10 cellular contexts compared by ENCODE assay signal in genomic region chr19:958967-959685, GRCh38. TPM values are rescaled to one million over a fixed set of nuclear protein-coding genes. Genes with fewer than 3 reads are reported as not detected.
DNase-seq lines count a peak whose midpoint lies in the region; ATAC-seq and TF ChIP-seq lines count a peak whose summit lies in the region.
"Had no signal": no experiment of that assay in that cellular context is flagged by ENCODE, and none has a peak within 500 bp of the region (broad histone marks: within the 10 kb centered on the region; RNA-seq: fewer than 3 reads in every experiment).

No MANE protein-coding gene starts in this region.

- no peaks in the 10 kb centered on the region for H3K4me1 ChIP-seq in right atrium auricular region

- peak; percentile 87 to 95 for ATAC-seq in activated CD4-positive, CD25-positive, alpha-beta regulatory T cell treated with anti-CD3 and anti-CD28 coated beads, Interleukin-2, amount 50 U/mL, for 24 hours
- ATAC-seq in HG02678 (IDR thresholded peaks at IDR 0.05; ENCODE audit: unreplicated experiment), result no peak

- no peak overlapping the region for H3K4me3 ChIP-seq in right atrium auricular region

- H3K27me3 ChIP-seq in right atrium auricular region, result no peaks in the 10 kb centered on the region

- no peaks in the 10 kb centered on the region for H3K36me3 ChIP-seq in right atrium auricular region

- H3K27ac ChIP-seq in right atrium auricular region, result no peak overlapping the region

- H3K9me3 ChIP-seq in right atrium auricular region, result no peaks in the 10 kb centered on the region

- no peak for DNase-seq in activated CD4-positive, CD25-positive, alpha-beta regulatory T cell treated with anti-CD3 and anti-CD28 coated beads, Interleukin-2, amount 50 U/mL, for 72 hours
- peak; percentile 48 to 61 for DNase-seq in activated CD4-positive, alpha-beta T cell treated with anti-CD3 and anti-CD28 coated beads, Interleukin-2, amount 50 U/mL, for 48 hours
- DNase-seq in iris pigment epithelial cell (ENCODE audit: low read depth) (peak; percentile 74), right atrium auricular region (ENCODE audit: low spot score) (no peak), pons (ENCODE audit: low spot score) (no peak)
- peak; percentile 19 for DNase-seq in stimulated activated CD8-positive, alpha-beta memory T cell treated with anti-CD3 and anti-CD28 coated beads, Interleukin-12 subunit alpha, Interleukin-12 subunit beta, amount 100 ng/mL, for 4 hours (ENCODE audit: low read depth)
- DNase-seq: NK-92 treated with Interleukin-12 subunit alpha and Interleukin-12 subunit beta, amount 100 ng/mL, for 24 hours had no signal

- no peak for TF ChIP-seq CTCF in right atrium auricular region (IDR thresholded peaks at IDR 0.05)

RNA-seq across cellular contexts. Expression of gene WDR18, which starts 25.0 kb away (rescaled TPM):
- 10 to 100 TPM; 13.3 to 24.9 TPM for total RNA-seq in right atrium auricular region

RNA-seq across cellular contexts. Expression of gene ARID3A, which starts 33.3 kb away (rescaled TPM):
- total RNA-seq in right atrium auricular region, result 1 to 10 TPM; 1.7 to 3.4 TPM

RNA-seq across cellular contexts. Expression of gene GRIN3B, which starts 41.1 kb away (rescaled TPM):
- total RNA-seq in right atrium auricular region, result under 1 TPM in 1 of 2 donors, not detected in 1; 0.12 TPM
- total RNA-seq: A673 had no signal

RNA-seq across cellular contexts. Expression of gene KISS1R, which starts 42.0 kb away (rescaled TPM):
- total RNA-seq in right atrium auricular region, result not detected
- total RNA-seq: A673 had no signal

RNA-seq across cellular contexts. Expression of gene R3HDM4, which starts 46.1 kb away (rescaled TPM):
- total RNA-seq in right atrium auricular region, result 10 to 100 TPM; 19.5 to 30.4 TPM

Comparison
In these comparisons a context has a peak if more than half of its experiments do, and no peak if none do; other contexts are left out.
1. DNase-seq: peak in activated CD4-positive, alpha-beta T cell treated with anti-CD3 and anti-CD28 coated beads, Interleukin-2, amount 50 U/mL, for 48 hours (2 of 2), iris pigment epithelial cell (single experiment) and stimulated activated CD8-positive, alpha-beta memory T cell treated with anti-CD3 and anti-CD28 coated beads, Interleukin-12 subunit alpha, Interleukin-12 subunit beta, amount 100 ng/mL, for 4 hours (single experiment); none in activated CD4-positive, CD25-positive, alpha-beta regulatory T cell treated with anti-CD3 and anti-CD28 coated beads, Interleukin-2, amount 50 U/mL, for 72 hours (single experiment), right atrium auricular region (single experiment) and pons (single experiment).